1 cellular context compared by ENCODE assay signal in genomic region chr2:206807624-206808023, GRCh38. TPM values are rescaled to one million over a fixed set of nuclear protein-coding genes. Genes with fewer than 3 reads are reported as not detected.
"Had no signal": no experiment of that assay in that cellular context is flagged by ENCODE, and none has a peak within 500 bp of the region (broad histone marks: within the 10 kb centered on the region; RNA-seq: fewer than 3 reads in every experiment).

No MANE protein-coding gene starts in this region.

RNA-seq across cellular contexts. Expression of gene MDH1B, which starts 42.5 kb away (rescaled TPM):
- total RNA-seq: activated B cell treated with CpG ODN at 0.5 μM for 24 hours had no signal
